1 cellular context compared by ENCODE assay signal in the genomic region with DNA sequence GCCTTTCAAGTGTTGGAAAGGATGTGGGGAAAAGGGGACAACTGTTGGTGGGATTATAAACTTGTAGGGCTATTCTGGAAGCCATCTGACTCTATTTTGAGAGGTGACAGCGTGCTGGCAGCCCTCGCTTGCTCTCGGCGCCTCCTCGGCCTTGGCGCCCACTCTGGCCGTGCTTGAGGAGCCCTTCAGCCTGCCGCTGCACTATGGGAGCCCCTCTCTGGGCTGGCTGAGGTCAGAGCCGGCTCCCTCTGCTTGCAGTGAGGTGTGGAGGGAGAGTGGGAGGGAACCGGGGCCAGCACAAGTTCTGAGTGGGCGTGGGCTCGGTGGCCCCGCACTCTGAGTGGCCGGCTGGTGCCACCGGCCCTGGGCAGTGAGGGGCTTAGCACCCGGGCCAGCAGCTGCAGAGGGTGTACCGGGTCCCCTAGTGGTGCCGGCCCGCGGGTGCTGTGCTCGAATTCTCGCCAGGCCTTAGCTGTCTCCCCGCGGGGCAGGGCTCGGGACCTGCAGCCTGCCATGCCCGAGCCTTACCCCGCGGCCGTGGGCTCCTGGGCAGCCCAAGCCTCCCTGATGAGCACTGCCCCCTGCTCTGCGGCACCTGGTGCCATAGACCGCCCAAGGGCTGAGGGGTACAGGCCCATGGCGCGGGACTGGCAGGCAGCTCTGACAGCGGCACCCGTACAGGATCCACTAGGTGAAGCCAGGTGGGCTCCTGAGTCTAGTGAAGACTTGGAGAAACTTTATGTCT.
TF ChIP-seq lines count a peak whose summit lies in the region.

No MANE protein-coding gene starts in this region.

TF ChIP-seq in K562, 482 proteins besides CTCF, POLR2A, EP300 and RAD21:
- no peak for TF ChIP-seq TAF15 (IDR thresholded peaks at IDR 0.05; ENCODE audit: low read depth, low read length)
- no peak for TF ChIP-seq CEBPB (tag; IDR thresholded peaks at IDR 0.05)
- TF ChIP-seq HNRNPL (IDR thresholded peaks at IDR 0.05; ENCODE audit: low read depth, low read length): no peak
- TF ChIP-seq RBBP5 (IDR thresholded peaks at IDR 0.05; ENCODE audit: borderline replicate concordance, insufficient read depth, low read length, poor library complexity, severe bottlenecking): no peak
- TF ChIP-seq, protein P1, sequence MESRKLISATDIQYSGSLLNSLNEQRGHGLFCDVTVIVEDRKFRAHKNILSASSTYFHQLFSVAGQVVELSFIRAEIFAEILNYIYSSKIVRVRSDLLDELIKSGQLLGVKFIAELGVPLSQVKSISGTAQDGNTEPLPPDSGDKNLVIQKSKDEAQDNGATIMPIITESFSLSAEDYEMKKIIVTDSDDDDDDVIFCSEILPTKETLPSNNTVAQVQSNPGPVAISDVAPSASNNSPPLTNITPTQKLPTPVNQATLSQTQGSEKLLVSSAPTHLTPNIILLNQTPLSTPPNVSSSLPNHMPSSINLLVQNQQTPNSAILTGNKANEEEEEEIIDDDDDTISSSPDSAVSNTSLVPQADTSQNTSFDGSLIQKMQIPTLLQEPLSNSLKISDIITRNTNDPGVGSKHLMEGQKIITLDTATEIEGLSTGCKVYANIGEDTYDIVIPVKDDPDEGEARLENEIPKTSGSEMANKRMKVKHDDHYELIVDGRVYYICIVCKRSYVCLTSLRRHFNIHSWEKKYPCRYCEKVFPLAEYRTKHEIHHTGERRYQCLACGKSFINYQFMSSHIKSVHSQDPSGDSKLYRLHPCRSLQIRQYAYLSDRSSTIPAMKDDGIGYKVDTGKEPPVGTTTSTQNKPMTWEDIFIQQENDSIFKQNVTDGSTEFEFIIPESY (CRISPR knock-in tag; IDR thresholded peaks at IDR 0.05): peak; percentile 44; the same call in 1 of the 2 replicates
